In the genomic region with DNA sequence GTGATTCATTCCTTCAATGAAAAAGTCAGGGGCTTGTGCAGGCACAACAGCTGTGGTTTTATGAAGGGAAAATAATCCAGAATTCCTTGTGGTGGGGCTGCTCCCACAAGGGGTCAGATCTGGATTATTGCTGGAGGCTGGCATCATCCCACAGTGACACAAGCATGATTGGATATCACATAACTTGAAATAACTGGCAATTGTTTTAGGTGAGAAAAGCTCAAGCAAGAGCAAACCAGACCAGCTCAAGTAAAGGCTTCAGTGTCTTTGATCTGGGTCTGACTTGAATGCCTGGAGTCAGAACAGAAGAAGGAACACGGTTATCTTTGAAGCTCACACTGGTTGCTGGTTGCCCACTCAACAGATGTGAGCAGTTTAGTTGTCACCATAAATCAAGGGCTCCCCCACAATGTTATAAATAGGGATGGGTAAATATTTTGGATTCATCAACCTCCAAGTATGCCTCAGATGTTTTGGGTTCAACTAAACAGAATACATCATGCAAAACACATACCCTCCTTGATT, we compare ENCODE assay signal across 1 cellular context.
TF ChIP-seq lines count a peak whose summit lies in the region.

No MANE protein-coding gene starts in this region.

TF ChIP-seq in K562, 482 proteins besides CTCF, POLR2A, EP300 and RAD21 (continued from another document and continues in another):
- TF ChIP-seq ARID4B (CRISPR knock-in tag; IDR thresholded peaks at IDR 0.05) (no peak), ZBED1 (IDR thresholded peaks at IDR 0.05) (no peak), BRF1 (IDR thresholded peaks at IDR 0.05; ENCODE audit: borderline replicate concordance, extremely low read depth, insufficient read length) (no peak), FOXA3 (CRISPR knock-in tag; conservative IDR thresholded peaks at IDR 0.05 in 1 of 2, IDR thresholded peaks at IDR 0.05 in 1 of 2) (peak in 1 of 2 experiments; percentile 39; a peak in 1 of 4 replicates), MAFF (IDR thresholded peaks at IDR 0.05; ENCODE audit: low read length) (no peak), TAF15 (IDR thresholded peaks at IDR 0.05; ENCODE audit: low read depth, low read length) (no peak), HCFC1 (IDR thresholded peaks at IDR 0.05; ENCODE audit: low read depth, low read length) (no peak), MCM3 (IDR thresholded peaks at IDR 0.05) (no peak), GATA2 (CRISPR knock-in tag; IDR thresholded peaks at IDR 0.05) (peak; percentile 78), ILK (tag; IDR thresholded peaks at IDR 0.05; ENCODE audit: borderline replicate concordance, low read depth) (no peak), CHD1 (IDR thresholded peaks at IDR 0.05; ENCODE audit: low read length) (no peak), SMARCE1 (IDR thresholded peaks at IDR 0.05) (peak; percentile 90), ZNF217 (CRISPR knock-in tag; IDR thresholded peaks at IDR 0.05) (no peak), BRF2 (IDR thresholded peaks at IDR 0.05; ENCODE audit: borderline replicate concordance, insufficient read depth, insufficient read length) (no peak), ETV1 (tag; conservative IDR thresholded peaks at IDR 0.05; ENCODE audit: low read depth) (no peak), TCF3 (CRISPR knock-in tag; IDR thresholded peaks at IDR 0.05) (peak; percentile 97), MTA1 (IDR thresholded peaks at IDR 0.05; ENCODE audit: borderline replicate concordance) (peak; percentile 64), CAMTA2 (CRISPR knock-in tag; conservative IDR thresholded peaks at IDR 0.05) (no peak), ATF1 (CRISPR knock-in tag; IDR thresholded peaks at IDR 0.05) (no peak), ATF1 (tag; IDR thresholded peaks at IDR 0.05) (no peak), NFYB (IDR thresholded peaks at IDR 0.05; ENCODE audit: extremely low read depth, insufficient read length) (no peak), ZNF212 (CRISPR knock-in tag; IDR thresholded peaks at IDR 0.05) (no peak), RB1 (IDR thresholded peaks at IDR 0.05; ENCODE audit: low read depth) (no peak), SAFB2 (IDR thresholded peaks at IDR 0.05; ENCODE audit: borderline replicate concordance, low read depth, low read length, severe bottlenecking) (no peak), RFX1 (IDR thresholded peaks at IDR 0.05) (peak; percentile 38; the same call in 1 of the 2 replicates), TRIM24 (IDR thresholded peaks at IDR 0.05) (peak; percentile 77 to 86; a peak in 3 of 4 replicates), COPS2 (conservative IDR thresholded peaks at IDR 0.05) (no peak), PHB2 (IDR thresholded peaks at IDR 0.05; ENCODE audit: low read depth) (peak; percentile 80), ASH1L (IDR thresholded peaks at IDR 0.05; ENCODE audit: borderline replicate concordance, low read depth, partially characterized antibody) (no peak), OTX1 (CRISPR knock-in tag; IDR thresholded peaks at IDR 0.05) (no peak), PHTF2 (CRISPR knock-in tag; IDR thresholded peaks at IDR 0.05) (no peak), MECOM (CRISPR knock-in tag; IDR thresholded peaks at IDR 0.05) (no peak), GTF2E2 (tag; IDR thresholded peaks at IDR 0.05) (no peak), ZNF280B (CRISPR knock-in tag; IDR thresholded peaks at IDR 0.05) (no peak), RBBP5 (IDR thresholded peaks at IDR 0.05; ENCODE audit: borderline replicate concordance, insufficient read depth, low read length, poor library complexity, severe bottlenecking) (no peak), MYC (IDR thresholded peaks at IDR 0.05; ENCODE audit: low read depth, low read length) (0 out of 2 replicates have a peak, but pooled peaks have one; percentile 22), MYC (CRISPR knock-in tag; IDR thresholded peaks at IDR 0.05; ENCODE audit: borderline replicate concordance, low read depth) (no peak), AFF4 (CRISPR knock-in tag; IDR thresholded peaks at IDR 0.05) (no peak)
- TF ChIP-seq, protein P1, sequence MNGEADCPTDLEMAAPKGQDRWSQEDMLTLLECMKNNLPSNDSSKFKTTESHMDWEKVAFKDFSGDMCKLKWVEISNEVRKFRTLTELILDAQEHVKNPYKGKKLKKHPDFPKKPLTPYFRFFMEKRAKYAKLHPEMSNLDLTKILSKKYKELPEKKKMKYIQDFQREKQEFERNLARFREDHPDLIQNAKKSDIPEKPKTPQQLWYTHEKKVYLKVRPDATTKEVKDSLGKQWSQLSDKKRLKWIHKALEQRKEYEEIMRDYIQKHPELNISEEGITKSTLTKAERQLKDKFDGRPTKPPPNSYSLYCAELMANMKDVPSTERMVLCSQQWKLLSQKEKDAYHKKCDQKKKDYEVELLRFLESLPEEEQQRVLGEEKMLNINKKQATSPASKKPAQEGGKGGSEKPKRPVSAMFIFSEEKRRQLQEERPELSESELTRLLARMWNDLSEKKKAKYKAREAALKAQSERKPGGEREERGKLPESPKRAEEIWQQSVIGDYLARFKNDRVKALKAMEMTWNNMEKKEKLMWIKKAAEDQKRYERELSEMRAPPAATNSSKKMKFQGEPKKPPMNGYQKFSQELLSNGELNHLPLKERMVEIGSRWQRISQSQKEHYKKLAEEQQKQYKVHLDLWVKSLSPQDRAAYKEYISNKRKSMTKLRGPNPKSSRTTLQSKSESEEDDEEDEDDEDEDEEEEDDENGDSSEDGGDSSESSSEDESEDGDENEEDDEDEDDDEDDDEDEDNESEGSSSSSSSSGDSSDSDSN (IDR thresholded peaks at IDR 0.05; ENCODE audit: borderline replicate concordance in 1 of 2, low read depth in 2 of 2, low read length in 2 of 2): no peak
- TF ChIP-seq, protein P2, sequence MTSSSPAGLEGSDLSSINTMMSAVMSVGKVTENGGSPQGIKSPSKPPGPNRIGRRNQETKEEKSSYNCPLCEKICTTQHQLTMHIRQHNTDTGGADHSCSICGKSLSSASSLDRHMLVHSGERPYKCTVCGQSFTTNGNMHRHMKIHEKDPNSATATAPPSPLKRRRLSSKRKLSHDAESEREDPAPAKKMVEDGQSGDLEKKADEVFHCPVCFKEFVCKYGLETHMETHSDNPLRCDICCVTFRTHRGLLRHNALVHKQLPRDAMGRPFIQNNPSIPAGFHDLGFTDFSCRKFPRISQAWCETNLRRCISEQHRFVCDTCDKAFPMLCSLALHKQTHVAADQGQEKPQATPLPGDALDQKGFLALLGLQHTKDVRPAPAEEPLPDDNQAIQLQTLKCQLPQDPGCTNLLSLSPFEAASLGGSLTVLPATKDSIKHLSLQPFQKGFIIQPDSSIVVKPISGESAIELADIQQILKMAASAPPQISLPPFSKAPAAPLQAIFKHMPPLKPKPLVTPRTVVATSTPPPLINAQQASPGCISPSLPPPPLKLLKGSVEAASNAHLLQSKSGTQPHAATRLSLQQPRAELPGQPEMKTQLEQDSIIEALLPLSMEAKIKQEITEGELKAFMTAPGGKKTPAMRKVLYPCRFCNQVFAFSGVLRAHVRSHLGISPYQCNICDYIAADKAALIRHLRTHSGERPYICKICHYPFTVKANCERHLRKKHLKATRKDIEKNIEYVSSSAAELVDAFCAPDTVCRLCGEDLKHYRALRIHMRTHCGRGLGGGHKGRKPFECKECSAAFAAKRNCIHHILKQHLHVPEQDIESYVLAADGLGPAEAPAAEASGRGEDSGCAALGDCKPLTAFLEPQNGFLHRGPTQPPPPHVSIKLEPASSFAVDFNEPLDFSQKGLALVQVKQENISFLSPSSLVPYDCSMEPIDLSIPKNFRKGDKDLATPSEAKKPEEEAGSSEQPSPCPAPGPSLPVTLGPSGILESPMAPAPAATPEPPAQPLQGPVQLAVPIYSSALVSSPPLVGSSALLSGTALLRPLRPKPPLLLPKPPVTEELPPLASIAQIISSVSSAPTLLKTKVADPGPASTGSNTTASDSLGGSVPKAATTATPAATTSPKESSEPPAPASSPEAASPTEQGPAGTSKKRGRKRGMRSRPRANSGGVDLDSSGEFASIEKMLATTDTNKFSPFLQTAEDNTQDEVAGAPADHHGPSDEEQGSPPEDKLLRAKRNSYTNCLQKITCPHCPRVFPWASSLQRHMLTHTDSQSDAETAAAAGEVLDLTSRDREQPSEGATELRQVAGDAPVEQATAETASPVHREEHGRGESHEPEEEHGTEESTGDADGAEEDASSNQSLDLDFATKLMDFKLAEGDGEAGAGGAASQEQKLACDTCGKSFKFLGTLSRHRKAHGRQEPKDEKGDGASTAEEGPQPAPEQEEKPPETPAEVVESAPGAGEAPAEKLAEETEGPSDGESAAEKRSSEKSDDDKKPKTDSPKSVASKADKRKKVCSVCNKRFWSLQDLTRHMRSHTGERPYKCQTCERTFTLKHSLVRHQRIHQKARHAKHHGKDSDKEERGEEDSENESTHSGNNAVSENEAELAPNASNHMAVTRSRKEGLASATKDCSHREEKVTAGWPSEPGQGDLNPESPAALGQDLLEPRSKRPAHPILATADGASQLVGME (CRISPR knock-in tag; IDR thresholded peaks at IDR 0.05): no peak
- TF ChIP-seq, protein P3, sequence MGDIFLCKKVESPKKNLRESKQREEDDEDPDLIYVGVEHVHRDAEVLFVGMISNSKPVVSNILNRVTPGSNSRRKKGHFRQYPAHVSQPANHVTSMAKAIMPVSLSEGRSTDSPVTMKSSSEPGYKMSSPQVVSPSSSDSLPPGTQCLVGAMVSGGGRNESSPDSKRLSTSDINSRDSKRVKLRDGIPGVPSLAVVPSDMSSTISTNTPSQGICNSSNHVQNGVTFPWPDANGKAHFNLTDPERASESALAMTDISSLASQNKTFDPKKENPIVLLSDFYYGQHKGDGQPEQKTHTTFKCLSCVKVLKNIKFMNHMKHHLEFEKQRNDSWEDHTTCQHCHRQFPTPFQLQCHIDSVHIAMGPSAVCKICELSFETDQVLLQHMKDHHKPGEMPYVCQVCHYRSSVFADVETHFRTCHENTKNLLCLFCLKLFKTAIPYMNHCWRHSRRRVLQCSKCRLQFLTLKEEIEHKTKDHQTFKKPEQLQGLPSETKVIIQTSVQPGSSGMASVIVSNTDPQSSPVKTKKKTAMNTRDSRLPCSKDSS (IDR thresholded peaks at IDR 0.05; ENCODE audit: low read depth, partially characterized antibody): no peak
